ENCODE assay signal across 8 cellular contexts in the genomic region with DNA sequence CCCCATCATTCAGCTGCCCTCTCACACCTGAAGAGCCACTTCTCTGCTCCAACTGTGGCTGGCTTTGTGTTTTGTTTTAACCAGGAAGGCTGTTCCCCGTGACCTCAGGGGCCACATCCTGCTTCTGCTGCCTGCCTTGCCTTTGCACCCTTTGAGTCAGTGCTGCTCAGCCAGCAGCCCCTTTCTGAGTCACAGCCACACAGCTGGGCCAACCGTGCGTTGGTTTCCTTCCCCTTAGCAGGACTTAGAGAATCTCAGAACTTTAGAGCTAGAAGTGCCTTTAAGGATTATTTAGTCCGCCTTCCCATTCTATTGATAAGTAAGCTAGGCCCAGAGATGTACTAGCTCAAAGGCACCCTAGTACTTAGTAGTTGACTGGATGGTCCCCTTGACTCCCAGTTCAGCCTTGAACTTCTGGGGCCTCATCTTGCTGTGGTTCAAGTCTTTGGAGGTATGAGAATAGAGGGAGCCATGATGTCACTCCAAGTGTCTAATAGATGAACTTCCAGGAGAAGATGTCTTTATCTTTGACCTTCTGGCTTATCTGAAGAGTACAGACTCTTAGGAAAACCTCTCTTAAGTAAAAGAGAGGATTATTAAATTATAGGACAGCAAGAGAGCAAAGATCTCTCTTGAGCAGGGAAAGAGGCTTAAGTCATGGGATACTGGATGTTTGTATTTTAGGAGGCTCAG. TPM values are rescaled to one million over a fixed set of nuclear protein-coding genes. Genes with fewer than 3 reads are reported as not detected.
DNase-seq lines count a peak whose midpoint lies in the region; ATAC-seq and TF ChIP-seq lines count a peak whose summit lies in the region.

No MANE protein-coding gene starts in this region.

- no peak overlapping the region for H2BK5ac ChIP-seq in trophoblast cell (ENCODE audit: low read depth, low read length, poor library complexity)

- H3K27ac ChIP-seq in coronary artery (peak overlapping the region; percentile 30 to 61), trophoblast cell (ENCODE audit: low read depth, low read length) (no peak overlapping the region), tibial nerve (peak overlapping the region; percentile 79 to 92 (median 85))

- H3K27me3 ChIP-seq in BJ (ENCODE audit: control insufficient read depth, insufficient read depth, low read length) (no peaks in the 10 kb centered on the region), trophoblast cell (ENCODE audit: insufficient read depth, low read length) (no peaks in the 10 kb centered on the region), tibial nerve (no peaks in the 10 kb centered on the region)

- no peak overlapping the region for H3K23ac ChIP-seq in trophoblast cell (ENCODE audit: low read length)

- H4K8ac ChIP-seq in trophoblast cell (ENCODE audit: low read depth, low read length) = no peak overlapping the region

- no CpG with 5 or more reads among the region's 4 CpGs for WGBS in trophoblast cell (ENCODE audit: extremely low coverage, insufficient coverage, insufficient read length)
- 45 to 71% methylated on average over 4 of the region's 4 CpGs for WGBS in tibial nerve, 2 donors

- H2AK5ac ChIP-seq in trophoblast cell (ENCODE audit: low read length) = no peak overlapping the region

- peaks cover 0 to 11% of the 10 kb centered on the region in 2 experiments for H3K4me1 ChIP-seq in trophoblast cell (ENCODE audit: control insufficient read depth in 1 of 2, insufficient read depth in 2 of 2, low read length in 2 of 2)
- peaks cover 0 to 57% (median 35%) of the 10 kb centered on the region in 4 donors for H3K4me1 ChIP-seq in tibial nerve

- no peak overlapping the region for H2BK120ac ChIP-seq in trophoblast cell (ENCODE audit: insufficient read depth, low read length, poor library complexity)

- peak; percentile 31 for DNase-seq in BJ (ENCODE audit: low read depth)
- peak; percentile 32 for DNase-seq in HS-5 (ENCODE audit: low read depth)
- DNase-seq in activated CD4-positive, alpha-beta T cell treated with anti-CD3 and anti-CD28 coated beads for 48 hours = peak; percentile 91
- DNase-seq in coronary artery (ENCODE audit: low spot score) = no peak
- peak; percentile 37 to 40 for DNase-seq in trophoblast cell
- no peak for DNase-seq in tibial nerve (ENCODE audit: low spot score in 2 of 2)
- DNase-seq in NCI-H2029 treated with DMSO at 0.1 percent for 48 hours (lab: John Stamatoyannopoulos, UW) = no peak

- peak; percentile 89 for ATAC-seq in GM21360 (IDR thresholded peaks at IDR 0.05; ENCODE audit: unreplicated experiment)

- H3K9me3 ChIP-seq in trophoblast cell (ENCODE audit: insufficient read depth, low read depth, low read length) (no peaks in the 10 kb centered on the region), tibial nerve (no peaks in the 10 kb centered on the region)

- TF ChIP-seq POLR2A in tibial nerve (IDR thresholded peaks at IDR 0.05) = no peak

- no peaks in the 10 kb centered on the region; the same call in 1 of the 2 replicates for H3K36me3 ChIP-seq in BJ (ENCODE audit: control insufficient read depth, insufficient read depth, low read length)
- H3K36me3 ChIP-seq in trophoblast cell (ENCODE audit: control insufficient read depth in 1 of 2, insufficient read depth in 2 of 2, low read length in 2 of 2) = peaks cover 19 to 40% of the 10 kb centered on the region in 2 experiments
- peaks cover 3 to 67% (median 10%) of the 10 kb centered on the region in 3 donors for H3K36me3 ChIP-seq in tibial nerve

- no peak overlapping the region for H3K4ac ChIP-seq in trophoblast cell (ENCODE audit: low read depth, low read length)

- no peak overlapping the region for H3K4me3 ChIP-seq in BJ (ENCODE audit: low read depth, low read length)
- H3K4me3 ChIP-seq in coronary artery = no peak overlapping the region
- H3K4me3 ChIP-seq in trophoblast cell (ENCODE audit: low read depth, low read length) = no peak overlapping the region
- peak overlapping the region in 2 of 4 donors; percentile 68 to 70 for H3K4me3 ChIP-seq in tibial nerve

- no peak overlapping the region for H2AFZ ChIP-seq in trophoblast cell (ENCODE audit: insufficient read depth, low read length, poor library complexity)

- CTCF ChIA-PET in BJ (lab: Yijun Ruan, JAX) = no interaction called here

- H3K79me2 ChIP-seq in trophoblast cell (ENCODE audit: control insufficient read depth, insufficient read depth, low read length, poor library complexity) = no peaks in the 10 kb centered on the region

- TF ChIP-seq CTCF in BJ (IDR thresholded peaks at IDR 0.05; ENCODE audit: insufficient read depth, low read depth, low read length) (no peak), coronary artery (IDR thresholded peaks at IDR 0.05) (no peak), tibial nerve (IDR thresholded peaks at IDR 0.05) (no peak)

- H2BK12ac ChIP-seq in trophoblast cell (ENCODE audit: low read length) = no peak overlapping the region

- peak in 1 of 2 donors; percentile 62 for TF ChIP-seq EP300 in tibial nerve (IDR thresholded peaks at IDR 0.05)

- POLR2A ChIA-PET in BJ (lab: Charles Lee) = no interaction called here

- no peak overlapping the region for H4K91ac ChIP-seq in trophoblast cell (ENCODE audit: low read depth, low read length)

- H3K18ac ChIP-seq in trophoblast cell (ENCODE audit: low read length) = no peak overlapping the region

- H3K4me2 ChIP-seq in trophoblast cell (ENCODE audit: low read length) = no peak overlapping the region

- no peak overlapping the region for H3K14ac ChIP-seq in trophoblast cell (ENCODE audit: low read length)

- H4K12ac ChIP-seq in trophoblast cell (ENCODE audit: low read depth, low read length) = no peak overlapping the region

- no peak overlapping the region for H3K9ac ChIP-seq in trophoblast cell (ENCODE audit: low read length)

- H3K79me1 ChIP-seq in trophoblast cell (ENCODE audit: low read length) = no peaks in the 10 kb centered on the region

RNA-seq across cellular contexts. Expression of a gene that starts 8.0 kb away (rescaled TPM):
- 5.7 and 7.8 TPM in 2 replicates for polyA plus RNA-seq in BJ (2011; rRNA removed)
- polyA minus RNA-seq in BJ (2011; rRNA and poly(A)+ RNA removed) = 1.2 and 1.6 TPM in 2 replicates
- polyA plus RNA-seq in trophoblast cell (2013) = 29.5 and 29.8 TPM in 2 replicates
- 1,000 to 10,000 TPM in 1 of 4 donors, 100 to 1,000 TPM in 3; 476 to 1,295 (median 830) TPM for total RNA-seq in tibial nerve

Comparison
In these comparisons a context has a peak if more than half of its experiments do, and no peak if none do; other contexts are left out.
1. DNase-seq: peak in BJ (single experiment), HS-5 (single experiment), activated CD4-positive, alpha-beta T cell treated with anti-CD3 and anti-CD28 coated beads for 48 hours (single experiment) and trophoblast cell (2 of 2); none in coronary artery (single experiment), tibial nerve (0 of 2) and NCI-H2029 treated with DMSO at 0.1 percent for 48 hours (single experiment).